Comparison of ENCODE assay signal across 1 cellular context in the genomic region with DNA sequence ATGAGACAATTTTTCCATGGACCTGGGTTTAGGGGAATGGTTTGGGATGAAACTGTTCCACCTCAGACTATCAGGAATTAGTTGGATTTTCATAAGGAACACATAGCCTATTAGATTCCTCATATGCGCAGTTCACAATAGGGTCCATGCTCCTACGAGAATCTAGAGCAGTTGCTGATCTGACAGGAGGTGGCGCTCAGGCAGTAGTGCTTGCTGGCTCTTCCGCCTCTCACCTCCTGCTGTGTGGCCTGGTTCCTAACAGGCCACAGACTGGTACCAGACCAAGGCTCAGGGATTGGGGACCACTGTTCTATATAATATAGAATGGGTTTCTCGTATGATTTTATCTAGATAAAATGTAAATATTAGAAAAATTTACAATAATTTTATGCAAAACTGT.
TF ChIP-seq lines count a peak whose summit lies in the region.

No MANE protein-coding gene starts in this region.

TF ChIP-seq in WTC11, 78 proteins besides CTCF, POLR2A, EP300 and RAD21:
- TF ChIP-seq, protein P1, sequence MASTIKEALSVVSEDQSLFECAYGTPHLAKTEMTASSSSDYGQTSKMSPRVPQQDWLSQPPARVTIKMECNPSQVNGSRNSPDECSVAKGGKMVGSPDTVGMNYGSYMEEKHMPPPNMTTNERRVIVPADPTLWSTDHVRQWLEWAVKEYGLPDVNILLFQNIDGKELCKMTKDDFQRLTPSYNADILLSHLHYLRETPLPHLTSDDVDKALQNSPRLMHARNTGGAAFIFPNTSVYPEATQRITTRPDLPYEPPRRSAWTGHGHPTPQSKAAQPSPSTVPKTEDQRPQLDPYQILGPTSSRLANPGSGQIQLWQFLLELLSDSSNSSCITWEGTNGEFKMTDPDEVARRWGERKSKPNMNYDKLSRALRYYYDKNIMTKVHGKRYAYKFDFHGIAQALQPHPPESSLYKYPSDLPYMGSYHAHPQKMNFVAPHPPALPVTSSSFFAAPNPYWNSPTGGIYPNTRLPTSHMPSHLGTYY (CRISPR knock-in tag; IDR thresholded peaks at IDR 0.05) = no peak
- TF ChIP-seq, protein P2, sequence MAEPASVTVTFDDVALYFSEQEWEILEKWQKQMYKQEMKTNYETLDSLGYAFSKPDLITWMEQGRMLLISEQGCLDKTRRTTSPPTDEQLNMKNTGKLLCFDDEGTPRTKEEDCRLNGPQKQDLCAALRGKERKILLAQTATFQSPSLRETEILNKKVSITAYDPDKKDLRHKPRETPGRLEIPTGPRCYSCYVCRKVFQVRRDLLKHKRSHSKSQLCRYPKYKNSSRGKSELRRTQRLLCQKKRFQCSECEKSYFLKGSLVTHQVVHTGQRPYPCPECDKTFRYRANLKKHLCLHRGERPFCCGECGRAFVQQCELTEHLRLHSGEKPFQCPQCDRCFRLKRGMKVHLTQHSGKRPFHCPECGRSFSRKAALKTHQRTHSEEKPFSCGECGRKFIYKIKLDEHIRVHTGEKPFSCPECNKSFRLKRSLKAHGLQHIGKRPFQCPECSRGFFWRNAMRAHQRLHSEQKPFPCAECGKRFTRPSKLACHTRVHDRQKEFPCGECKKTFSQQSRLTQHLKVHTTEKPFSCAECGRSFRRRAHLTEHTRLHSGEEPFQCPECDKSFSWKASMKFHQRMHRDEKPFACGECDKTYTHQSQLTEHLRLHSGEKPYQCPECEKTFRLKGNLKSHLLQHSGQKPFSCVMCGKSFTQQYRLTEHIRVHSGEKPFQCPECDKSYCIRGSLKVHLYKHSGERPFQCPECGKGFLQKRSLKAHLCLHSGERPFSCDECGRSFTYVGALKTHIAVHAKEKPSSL (CRISPR knock-in tag; conservative IDR thresholded peaks at IDR 0.05) = no peak
